In the genomic region with DNA sequence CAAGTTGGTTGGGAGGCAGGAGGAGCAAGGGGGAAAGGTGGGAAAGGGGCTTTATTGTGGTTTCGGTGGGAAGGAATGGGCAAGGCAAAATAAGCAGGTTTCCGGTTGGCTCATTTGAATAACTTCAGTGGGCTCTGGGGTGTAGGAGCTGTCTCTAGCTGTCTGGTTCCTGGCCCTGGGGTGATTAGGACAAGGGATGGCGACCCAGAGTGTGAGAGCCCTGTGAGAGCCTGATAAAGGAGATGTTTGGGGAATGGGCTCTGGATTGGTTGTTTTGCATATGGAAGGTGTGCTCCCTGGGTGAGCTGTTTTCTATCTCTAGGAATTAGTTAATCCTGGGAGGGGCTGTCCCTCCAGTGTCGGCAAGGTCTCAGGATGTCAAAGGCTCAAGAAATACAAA, we compare ENCODE assay signal across 2 cellular contexts.
TF ChIP-seq lines count a peak whose summit lies in the region.

No MANE protein-coding gene starts in this region.

TF ChIP-seq in GM23338, 12 proteins besides CTCF, POLR2A, EP300 and RAD21:
- TF ChIP-seq ZNF114 (CRISPR knock-in tag; IDR thresholded peaks at IDR 0.05) (no peak), POLR2AphosphoS5 (IDR thresholded peaks at IDR 0.05; ENCODE audit: low read depth) (no peak), CREB1 (CRISPR knock-in tag; IDR thresholded peaks at IDR 0.05; ENCODE audit: low read depth) (no peak), NANOG (IDR thresholded peaks at IDR 0.05; ENCODE audit: borderline replicate concordance) (peak; percentile 28; the same call in 1 of the 2 replicates), ZNF331 (CRISPR knock-in tag; IDR thresholded peaks at IDR 0.05; ENCODE audit: low read depth) (no peak), EZH2phosphoT487 (IDR thresholded peaks at IDR 0.05; ENCODE audit: unreplicated experiment) (no peak)
- TF ChIP-seq, protein P1, sequence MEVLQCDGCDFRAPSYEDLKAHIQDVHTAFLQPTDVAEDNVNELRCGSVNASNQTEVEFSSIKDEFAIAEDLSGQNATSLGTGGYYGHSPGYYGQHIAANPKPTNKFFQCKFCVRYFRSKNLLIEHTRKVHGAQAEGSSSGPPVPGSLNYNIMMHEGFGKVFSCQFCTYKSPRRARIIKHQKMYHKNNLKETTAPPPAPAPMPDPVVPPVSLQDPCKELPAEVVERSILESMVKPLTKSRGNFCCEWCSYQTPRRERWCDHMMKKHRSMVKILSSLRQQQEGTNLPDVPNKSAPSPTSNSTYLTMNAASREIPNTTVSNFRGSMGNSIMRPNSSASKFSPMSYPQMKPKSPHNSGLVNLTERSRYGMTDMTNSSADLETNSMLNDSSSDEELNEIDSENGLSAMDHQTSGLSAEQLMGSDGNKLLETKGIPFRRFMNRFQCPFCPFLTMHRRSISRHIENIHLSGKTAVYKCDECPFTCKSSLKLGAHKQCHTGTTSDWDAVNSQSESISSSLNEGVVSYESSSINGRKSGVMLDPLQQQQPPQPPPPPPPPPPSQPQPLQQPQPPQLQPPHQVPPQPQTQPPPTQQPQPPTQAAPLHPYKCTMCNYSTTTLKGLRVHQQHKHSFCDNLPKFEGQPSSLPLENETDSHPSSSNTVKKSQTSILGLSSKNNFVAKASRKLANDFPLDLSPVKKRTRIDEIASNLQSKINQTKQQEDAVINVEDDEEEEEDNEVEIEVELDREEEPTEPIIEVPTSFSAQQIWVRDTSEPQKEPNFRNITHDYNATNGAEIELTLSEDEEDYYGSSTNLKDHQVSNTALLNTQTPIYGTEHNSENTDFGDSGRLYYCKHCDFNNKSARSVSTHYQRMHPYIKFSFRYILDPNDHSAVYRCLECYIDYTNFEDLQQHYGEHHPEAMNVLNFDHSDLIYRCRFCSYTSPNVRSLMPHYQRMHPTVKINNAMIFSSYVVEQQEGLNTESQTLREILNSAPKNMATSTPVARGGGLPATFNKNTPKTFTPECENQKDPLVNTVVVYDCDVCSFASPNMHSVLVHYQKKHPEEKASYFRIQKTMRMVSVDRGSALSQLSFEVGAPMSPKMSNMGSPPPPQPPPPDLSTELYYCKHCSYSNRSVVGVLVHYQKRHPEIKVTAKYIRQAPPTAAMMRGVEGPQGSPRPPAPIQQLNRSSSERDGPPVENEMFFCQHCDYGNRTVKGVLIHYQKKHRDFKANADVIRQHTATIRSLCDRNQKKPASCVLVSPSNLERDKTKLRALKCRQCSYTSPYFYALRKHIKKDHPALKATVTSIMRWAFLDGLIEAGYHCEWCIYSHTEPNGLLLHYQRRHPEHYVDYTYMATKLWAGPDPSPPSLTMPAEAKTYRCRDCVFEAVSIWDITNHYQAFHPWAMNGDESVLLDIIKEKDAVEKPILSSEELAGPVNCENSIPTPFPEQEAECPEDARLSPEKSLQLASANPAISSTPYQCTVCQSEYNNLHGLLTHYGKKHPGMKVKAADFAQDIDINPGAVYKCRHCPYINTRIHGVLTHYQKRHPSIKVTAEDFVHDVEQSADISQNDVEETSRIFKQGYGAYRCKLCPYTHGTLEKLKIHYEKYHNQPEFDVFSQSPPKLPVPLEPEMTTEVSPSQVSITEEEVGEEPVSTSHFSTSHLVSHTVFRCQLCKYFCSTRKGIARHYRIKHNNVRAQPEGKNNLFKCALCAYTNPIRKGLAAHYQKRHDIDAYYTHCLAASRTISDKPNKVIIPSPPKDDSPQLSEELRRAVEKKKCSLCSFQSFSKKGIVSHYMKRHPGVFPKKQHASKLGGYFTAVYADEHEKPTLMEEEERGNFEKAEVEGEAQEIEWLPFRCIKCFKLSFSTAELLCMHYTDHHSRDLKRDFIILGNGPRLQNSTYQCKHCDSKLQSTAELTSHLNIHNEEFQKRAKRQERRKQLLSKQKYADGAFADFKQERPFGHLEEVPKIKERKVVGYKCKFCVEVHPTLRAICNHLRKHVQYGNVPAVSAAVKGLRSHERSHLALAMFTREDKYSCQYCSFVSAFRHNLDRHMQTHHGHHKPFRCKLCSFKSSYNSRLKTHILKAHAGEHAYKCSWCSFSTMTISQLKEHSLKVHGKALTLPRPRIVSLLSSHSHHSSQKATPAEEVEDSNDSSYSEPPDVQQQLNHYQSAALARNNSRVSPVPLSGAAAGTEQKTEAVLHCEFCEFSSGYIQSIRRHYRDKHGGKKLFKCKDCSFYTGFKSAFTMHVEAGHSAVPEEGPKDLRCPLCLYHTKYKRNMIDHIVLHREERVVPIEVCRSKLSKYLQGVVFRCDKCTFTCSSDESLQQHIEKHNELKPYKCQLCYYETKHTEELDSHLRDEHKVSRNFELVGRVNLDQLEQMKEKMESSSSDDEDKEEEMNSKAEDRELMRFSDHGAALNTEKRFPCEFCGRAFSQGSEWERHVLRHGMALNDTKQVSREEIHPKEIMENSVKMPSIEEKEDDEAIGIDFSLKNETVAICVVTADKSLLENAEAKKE (CRISPR knock-in tag; IDR thresholded peaks at IDR 0.05), result peak; percentile 65
- TF ChIP-seq, protein P2, sequence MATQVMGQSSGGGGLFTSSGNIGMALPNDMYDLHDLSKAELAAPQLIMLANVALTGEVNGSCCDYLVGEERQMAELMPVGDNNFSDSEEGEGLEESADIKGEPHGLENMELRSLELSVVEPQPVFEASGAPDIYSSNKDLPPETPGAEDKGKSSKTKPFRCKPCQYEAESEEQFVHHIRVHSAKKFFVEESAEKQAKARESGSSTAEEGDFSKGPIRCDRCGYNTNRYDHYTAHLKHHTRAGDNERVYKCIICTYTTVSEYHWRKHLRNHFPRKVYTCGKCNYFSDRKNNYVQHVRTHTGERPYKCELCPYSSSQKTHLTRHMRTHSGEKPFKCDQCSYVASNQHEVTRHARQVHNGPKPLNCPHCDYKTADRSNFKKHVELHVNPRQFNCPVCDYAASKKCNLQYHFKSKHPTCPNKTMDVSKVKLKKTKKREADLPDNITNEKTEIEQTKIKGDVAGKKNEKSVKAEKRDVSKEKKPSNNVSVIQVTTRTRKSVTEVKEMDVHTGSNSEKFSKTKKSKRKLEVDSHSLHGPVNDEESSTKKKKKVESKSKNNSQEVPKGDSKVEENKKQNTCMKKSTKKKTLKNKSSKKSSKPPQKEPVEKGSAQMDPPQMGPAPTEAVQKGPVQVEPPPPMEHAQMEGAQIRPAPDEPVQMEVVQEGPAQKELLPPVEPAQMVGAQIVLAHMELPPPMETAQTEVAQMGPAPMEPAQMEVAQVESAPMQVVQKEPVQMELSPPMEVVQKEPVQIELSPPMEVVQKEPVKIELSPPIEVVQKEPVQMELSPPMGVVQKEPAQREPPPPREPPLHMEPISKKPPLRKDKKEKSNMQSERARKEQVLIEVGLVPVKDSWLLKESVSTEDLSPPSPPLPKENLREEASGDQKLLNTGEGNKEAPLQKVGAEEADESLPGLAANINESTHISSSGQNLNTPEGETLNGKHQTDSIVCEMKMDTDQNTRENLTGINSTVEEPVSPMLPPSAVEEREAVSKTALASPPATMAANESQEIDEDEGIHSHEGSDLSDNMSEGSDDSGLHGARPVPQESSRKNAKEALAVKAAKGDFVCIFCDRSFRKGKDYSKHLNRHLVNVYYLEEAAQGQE (IDR thresholded peaks at IDR 0.05; ENCODE audit: unreplicated experiment), result no peak

TF ChIP-seq in HepG2, 621 proteins besides CTCF, POLR2A, EP300 and RAD21:
- TF ChIP-seq, protein P3, sequence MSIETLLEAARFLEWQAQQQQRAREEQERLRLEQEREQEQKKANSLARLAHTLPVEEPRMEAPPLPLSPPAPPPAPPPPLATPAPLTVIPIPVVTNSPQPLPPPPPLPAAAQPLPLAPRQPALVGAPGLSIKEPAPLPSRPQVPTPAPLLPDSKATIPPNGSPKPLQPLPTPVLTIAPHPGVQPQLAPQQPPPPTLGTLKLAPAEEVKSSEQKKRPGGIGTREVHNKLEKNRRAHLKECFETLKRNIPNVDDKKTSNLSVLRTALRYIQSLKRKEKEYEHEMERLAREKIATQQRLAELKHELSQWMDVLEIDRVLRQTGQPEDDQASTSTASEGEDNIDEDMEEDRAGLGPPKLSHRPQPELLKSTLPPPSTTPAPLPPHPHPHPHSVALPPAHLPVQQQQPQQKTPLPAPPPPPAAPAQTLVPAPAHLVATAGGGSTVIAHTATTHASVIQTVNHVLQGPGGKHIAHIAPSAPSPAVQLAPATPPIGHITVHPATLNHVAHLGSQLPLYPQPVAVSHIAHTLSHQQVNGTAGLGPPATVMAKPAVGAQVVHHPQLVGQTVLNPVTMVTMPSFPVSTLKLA (IDR thresholded peaks at IDR 0.05), result no peak
